Comparison of ENCODE assay signal across 8 cellular contexts in the genomic region with DNA sequence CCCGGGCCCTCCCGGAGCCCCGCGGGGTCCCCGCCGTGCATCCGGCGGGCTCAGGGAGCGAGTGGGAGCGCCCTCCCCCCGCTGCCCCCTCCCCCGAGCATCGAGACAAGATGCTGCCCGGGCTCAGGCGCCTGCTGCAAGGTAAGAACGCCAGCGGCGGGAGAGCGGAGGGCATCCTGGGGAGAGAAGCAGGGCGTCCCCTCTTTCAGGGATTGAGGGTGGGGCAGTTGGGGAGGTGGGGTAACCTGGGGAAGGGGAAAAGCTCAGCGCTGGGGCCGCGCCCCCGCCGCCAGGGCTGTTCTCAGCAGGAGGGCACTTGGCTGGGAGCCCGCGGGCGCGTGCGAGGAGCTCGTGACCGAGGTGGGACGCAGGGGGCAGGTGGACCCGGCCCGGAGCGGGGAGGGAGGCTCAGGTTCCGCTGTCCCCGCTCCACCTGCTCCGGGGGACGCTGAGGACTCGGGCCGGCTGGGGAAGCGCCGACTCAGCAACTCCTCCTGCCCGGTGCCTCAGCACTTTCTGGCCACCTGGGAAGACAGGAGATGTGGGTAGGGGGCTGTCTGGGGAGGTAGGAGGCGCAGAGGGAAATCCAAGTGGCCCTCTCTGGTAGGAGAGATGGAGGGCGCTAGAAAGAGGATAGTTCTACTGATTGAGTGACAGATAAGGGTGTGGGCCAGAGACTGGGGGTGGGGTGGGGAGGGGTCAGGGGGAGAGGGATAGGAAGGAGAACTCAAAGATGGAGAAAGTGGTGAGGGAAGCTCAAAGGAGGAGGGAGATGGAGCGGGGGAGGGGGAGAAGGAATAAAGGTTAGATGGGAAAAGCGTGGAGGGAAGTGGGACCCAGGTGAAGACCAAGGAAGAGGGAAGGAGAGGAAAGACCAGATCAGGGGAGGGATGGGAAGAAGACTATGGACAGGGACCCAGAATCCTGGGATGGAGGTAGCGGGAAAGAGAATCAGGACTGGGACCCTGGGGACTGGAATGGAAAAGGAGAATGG. TPM values are rescaled to one million over a fixed set of nuclear protein-coding genes. Genes with fewer than 3 reads are reported as not detected.
DNase-seq lines count a peak whose midpoint lies in the region; ATAC-seq and TF ChIP-seq lines count a peak whose summit lies in the region.

No MANE protein-coding gene starts in this region.

- TF ChIP-seq CTCF in coronary artery (IDR thresholded peaks at IDR 0.05) (no peak), neural progenitor cell (IDR thresholded peaks at IDR 0.05) (no peak)

- no peaks in the 10 kb centered on the region for H3K9me3 Mint-ChIP-seq in neural progenitor cell

- H2AFZ ChIP-seq in neural progenitor cell (replicated peaks) = peak overlapping the region; percentile 80

- peaks cover 20% of the 10 kb centered on the region for H4K20me1 ChIP-seq in neural progenitor cell (ENCODE audit: low read depth)

- H3F3A ChIP-seq in neural progenitor cell (ENCODE audit: low read depth) = peaks cover 21% of the 10 kb centered on the region

- peaks cover 37% of the 10 kb centered on the region for H3K27me3 Mint-ChIP-seq in neural progenitor cell (ENCODE audit: insufficient read depth, low read depth)

- peak overlapping the region; percentile 98 for H3K4me2 ChIP-seq in neural progenitor cell

- no peak for ATAC-seq in GM18858 (IDR thresholded peaks at IDR 0.05; ENCODE audit: unreplicated experiment)

- H3K79me2 ChIP-seq in neural progenitor cell (ENCODE audit: low read depth) = no peaks in the 10 kb centered on the region

- no peaks in the 10 kb centered on the region for H3K9me3 ChIP-seq in neural progenitor cell (ENCODE audit: low read depth)

- H3K4me3 ChIP-seq in coronary artery (peak overlapping the region; percentile 76), neural progenitor cell (peak overlapping the region; percentile 66)

- H3K36me3 ChIP-seq in neural progenitor cell = no peaks in the 10 kb centered on the region

- peak; percentile 48 for DNase-seq in D341Med (ENCODE audit: low spot score)
- DNase-seq in HuH-7.5 (ENCODE audit: low spot score) = peak; percentile 83
- DNase-seq in coronary artery (ENCODE audit: low spot score) = no peak
- DNase-seq in neural progenitor cell (ENCODE audit: low spot score) = peak; percentile 61
- DNase-seq in anterior cingulate cortex (lab: John Stamatoyannopoulos, UW) = no peak
- DNase-seq in cortex of kidney (lab: John Stamatoyannopoulos, UW) = no peak
- no peak for DNase-seq in activated CD4-positive, CD25-positive, alpha-beta regulatory T cell treated with anti-CD3 and anti-CD28 coated beads, Interleukin-2, amount 50 U/mL, for 72 hours

- no peak overlapping the region for H3K27ac Mint-ChIP-seq in neural progenitor cell

- peaks cover 75% of the 10 kb centered on the region for H3K27me3 ChIP-seq in neural progenitor cell

- H3K9ac ChIP-seq in neural progenitor cell = no peak overlapping the region

- H3K4me1 ChIP-seq in neural progenitor cell = peaks cover 37% of the 10 kb centered on the region

- H3K36me3 Mint-ChIP-seq in neural progenitor cell = no peaks in the 10 kb centered on the region

- H3K4me1 Mint-ChIP-seq in neural progenitor cell = peaks cover 43% of the 10 kb centered on the region

- peak overlapping the region in 1 of 2 donors; percentile 10 for H3K27ac ChIP-seq in coronary artery
- H3K27ac ChIP-seq in neural progenitor cell = no peak overlapping the region

- H3K4me3 Mint-ChIP-seq in neural progenitor cell = peak overlapping the region; percentile 84

RNA-seq across cellular contexts. Expression of a gene that starts 0.7 kb away (rescaled TPM):
- 0.13 and 1.9 TPM in 2 replicates for total RNA-seq in neural progenitor cell (ENCODE audit: low replicate concordance)

RNA-seq across cellular contexts. Expression of a gene that starts 34.1 kb away (rescaled TPM):
- total RNA-seq in neural progenitor cell (ENCODE audit: low replicate concordance) = 5.6 and 7.8 TPM in 2 replicates

RNA-seq across cellular contexts. Expression of a gene that starts 54.4 kb away (rescaled TPM):
- total RNA-seq in neural progenitor cell (ENCODE audit: low replicate concordance) = 0.99 and 1.5 TPM in 2 replicates

Comparison
In these comparisons a context has a peak if more than half of its experiments do, and no peak if none do; other contexts are left out.
1. DNase-seq: peak in D341Med (single experiment), HuH-7.5 (single experiment) and neural progenitor cell (single experiment); none in coronary artery (single experiment), anterior cingulate cortex (0 of 58), cortex of kidney (single experiment) and activated CD4-positive, CD25-positive, alpha-beta regulatory T cell treated with anti-CD3 and anti-CD28 coated beads, Interleukin-2, amount 50 U/mL, for 72 hours (single experiment).